1 cellular context compared by ENCODE assay signal in genomic region chr16:13997933-13998332, GRCh38.
TF ChIP-seq lines count a peak whose summit lies in the region.

No MANE protein-coding gene starts in this region.

TF ChIP-seq in HepG2, 621 proteins besides CTCF, POLR2A, EP300 and RAD21 (continued from another document and continues in another):
- TF ChIP-seq AGO1 (IDR thresholded peaks at IDR 0.05; ENCODE audit: low read depth, low read length, poor library complexity, severe bottlenecking) (no peak), LBX2 (CRISPR knock-in tag; IDR thresholded peaks at IDR 0.05; ENCODE audit: borderline replicate concordance) (no peak), ZSCAN9 (CRISPR knock-in tag; IDR thresholded peaks at IDR 0.05; ENCODE audit: borderline replicate concordance) (peak; percentile 66; the same call in 1 of the 2 replicates), BORCS8-MEF2B (CRISPR knock-in tag; IDR thresholded peaks at IDR 0.05) (no peak), PATZ1 (CRISPR knock-in tag; IDR thresholded peaks at IDR 0.05) (no peak), KDM1A (CRISPR knock-in tag; IDR thresholded peaks at IDR 0.05) (no peak), FOSL2 (CRISPR knock-in tag; IDR thresholded peaks at IDR 0.05) (no peak; the same call in 1 of the 2 replicates), PRDM4 (CRISPR knock-in tag; IDR thresholded peaks at IDR 0.05; ENCODE audit: borderline replicate concordance) (no peak), HNRNPK (IDR thresholded peaks at IDR 0.05; ENCODE audit: low read depth, low read length, poor library complexity, severe bottlenecking) (no peak), ATM (IDR thresholded peaks at IDR 0.05; ENCODE audit: borderline replicate concordance) (no peak), ARNT2 (CRISPR knock-in tag; IDR thresholded peaks at IDR 0.05; ENCODE audit: low read depth) (no peak), NFIC (IDR thresholded peaks at IDR 0.05; ENCODE audit: low read length) (no peak), ZNF275 (CRISPR knock-in tag; IDR thresholded peaks at IDR 0.05; ENCODE audit: borderline replicate concordance) (no peak), EZH2 (conservative IDR thresholded peaks at IDR 0.05; ENCODE audit: low read depth, low read length) (no peak), ZNF678 (CRISPR knock-in tag; IDR thresholded peaks at IDR 0.05) (no peak), ERF (CRISPR knock-in tag; IDR thresholded peaks at IDR 0.05) (peak; percentile 31; the same call in 1 of the 2 replicates), TCF12 (IDR thresholded peaks at IDR 0.05) (no peak), TCF12 (CRISPR knock-in tag; IDR thresholded peaks at IDR 0.05) (no peak), PLRG1 (conservative IDR thresholded peaks at IDR 0.05) (no peak), IRX3 (CRISPR knock-in tag; IDR thresholded peaks at IDR 0.05; ENCODE audit: borderline replicate concordance, low read depth) (no peak), ZNF720 (CRISPR knock-in tag; IDR thresholded peaks at IDR 0.05) (no peak), SYNCRIP (IDR thresholded peaks at IDR 0.05; ENCODE audit: insufficient read depth, low read depth, low read length) (no peak), PHF5A (CRISPR knock-in tag; IDR thresholded peaks at IDR 0.05; ENCODE audit: low read depth, unreplicated experiment) (no peak), SMARCC2 (IDR thresholded peaks at IDR 0.05) (no peak), MTA1 (CRISPR knock-in tag; IDR thresholded peaks at IDR 0.05; ENCODE audit: borderline replicate concordance) (no peak), SMYD3 (CRISPR knock-in tag; IDR thresholded peaks at IDR 0.05) (no peak), ZBTB40 (IDR thresholded peaks at IDR 0.05) (no peak), ZBTB40 (CRISPR knock-in tag; IDR thresholded peaks at IDR 0.05) (no peak), ZNF75D (CRISPR knock-in tag; IDR thresholded peaks at IDR 0.05; ENCODE audit: borderline replicate concordance) (no peak), SOX5 (CRISPR knock-in tag; IDR thresholded peaks at IDR 0.05; ENCODE audit: borderline replicate concordance) (0 out of 2 replicates have a peak, but pooled peaks have one; percentile 25), ZNF543 (CRISPR knock-in tag; IDR thresholded peaks at IDR 0.05) (no peak), NCOA2 (CRISPR knock-in tag; IDR thresholded peaks at IDR 0.05) (no peak), ZBTB26 (CRISPR knock-in tag; IDR thresholded peaks at IDR 0.05; ENCODE audit: borderline replicate concordance) (no peak), HOXA3 (CRISPR knock-in tag; IDR thresholded peaks at IDR 0.05) (no peak), RXRB (CRISPR knock-in tag; IDR thresholded peaks at IDR 0.05; ENCODE audit: borderline replicate concordance) (peak; percentile 25; the same call in 1 of the 2 replicates), PBX2 (CRISPR knock-in tag; IDR thresholded peaks at IDR 0.05) (no peak), ZNF331 (CRISPR knock-in tag; IDR thresholded peaks at IDR 0.05) (peak; percentile 37; the same call in 1 of the 2 replicates), ZBTB39 (CRISPR knock-in tag; IDR thresholded peaks at IDR 0.05) (no peak), SP5 (CRISPR knock-in tag; IDR thresholded peaks at IDR 0.05; ENCODE audit: borderline replicate concordance, low read depth) (no peak), SMAD9 (CRISPR knock-in tag; IDR thresholded peaks at IDR 0.05) (no peak), REL (CRISPR knock-in tag; conservative IDR thresholded peaks at IDR 0.05) (no peak), ELF4 (CRISPR knock-in tag; IDR thresholded peaks at IDR 0.05; ENCODE audit: borderline replicate concordance) (no peak), NR3C1 (CRISPR knock-in tag; IDR thresholded peaks at IDR 0.05) (no peak), EED (CRISPR knock-in tag; IDR thresholded peaks at IDR 0.05) (no peak), FOXK2 (IDR thresholded peaks at IDR 0.05) (no peak), ZNF207 (IDR thresholded peaks at IDR 0.05; ENCODE audit: borderline replicate concordance) (no peak), GABPA (IDR thresholded peaks at IDR 0.05; ENCODE audit: low read depth, low read length) (no peak), GABPA (CRISPR knock-in tag; IDR thresholded peaks at IDR 0.05; ENCODE audit: low read depth) (peak; percentile 84), BRD4 (CRISPR knock-in tag; IDR thresholded peaks at IDR 0.05) (no peak), ZBTB21 (CRISPR knock-in tag; IDR thresholded peaks at IDR 0.05) (no peak), ZNF337 (CRISPR knock-in tag; IDR thresholded peaks at IDR 0.05; ENCODE audit: borderline replicate concordance, low read depth) (no peak)
